ENCODE assay signal across 1 cellular context in genomic region chr2:119837350-119837749, GRCh38.
TF ChIP-seq lines count a peak whose summit lies in the region.

No MANE protein-coding gene starts in this region.

TF ChIP-seq in HepG2, 621 proteins besides CTCF, POLR2A, EP300 and RAD21 (continued from another document and continues in another):
- TF ChIP-seq ZNF142 (CRISPR knock-in tag; IDR thresholded peaks at IDR 0.05): no peak
- no peak for TF ChIP-seq ZNF547 (CRISPR knock-in tag; IDR thresholded peaks at IDR 0.05)
- TF ChIP-seq HNRNPLL (IDR thresholded peaks at IDR 0.05; ENCODE audit: low read depth, low read length, poor library complexity, severe bottlenecking): no peak
- no peak for TF ChIP-seq ZNF609 (CRISPR knock-in tag; IDR thresholded peaks at IDR 0.05; ENCODE audit: borderline replicate concordance)
- no peak for TF ChIP-seq ZNF761 (CRISPR knock-in tag; conservative IDR thresholded peaks at IDR 0.05)
- no peak for TF ChIP-seq ATF6 (CRISPR knock-in tag; conservative IDR thresholded peaks at IDR 0.05)
- no peak for TF ChIP-seq ZNF615 (CRISPR knock-in tag; IDR thresholded peaks at IDR 0.05; ENCODE audit: borderline replicate concordance)
- TF ChIP-seq ZNF772 (CRISPR knock-in tag; IDR thresholded peaks at IDR 0.05): no peak
- no peak for TF ChIP-seq AHR (CRISPR knock-in tag; IDR thresholded peaks at IDR 0.05)
- no peak for TF ChIP-seq CREM (IDR thresholded peaks at IDR 0.05)
- TF ChIP-seq CREM (CRISPR knock-in tag; IDR thresholded peaks at IDR 0.05): no peak
- TF ChIP-seq ZNF513 (CRISPR knock-in tag; conservative IDR thresholded peaks at IDR 0.05): no peak
- no peak; the same call in 1 of the 2 replicates for TF ChIP-seq ZBTB33 (CRISPR knock-in tag; IDR thresholded peaks at IDR 0.05)
- no peak for TF ChIP-seq TRIM24 (CRISPR knock-in tag; IDR thresholded peaks at IDR 0.05)
- no peak for TF ChIP-seq SMARCE1 (IDR thresholded peaks at IDR 0.05; ENCODE audit: borderline replicate concordance)
- 0 out of 2 replicates have a peak, but pooled peaks have one; percentile 27 for TF ChIP-seq HDAC1 (CRISPR knock-in tag; IDR thresholded peaks at IDR 0.05)
- no peak for TF ChIP-seq REXO4 (CRISPR knock-in tag; IDR thresholded peaks at IDR 0.05; ENCODE audit: borderline replicate concordance)
- no peak for TF ChIP-seq ZNF652 (CRISPR knock-in tag; IDR thresholded peaks at IDR 0.05; ENCODE audit: borderline replicate concordance, low read depth)
- TF ChIP-seq FOXO1 (CRISPR knock-in tag; IDR thresholded peaks at IDR 0.05): peak; percentile 57; the same call in 1 of the 2 replicates
- no peak for TF ChIP-seq NFE2 (CRISPR knock-in tag; IDR thresholded peaks at IDR 0.05)
- no peak for TF ChIP-seq ZNF550 (CRISPR knock-in tag; IDR thresholded peaks at IDR 0.05; ENCODE audit: borderline replicate concordance)
- TF ChIP-seq ZBTB21 (CRISPR knock-in tag; IDR thresholded peaks at IDR 0.05): no peak
- no peak for TF ChIP-seq ZNF557 (CRISPR knock-in tag; IDR thresholded peaks at IDR 0.05)
- TF ChIP-seq HNF4A (CRISPR knock-in tag; IDR thresholded peaks at IDR 0.05): peak; percentile 75
- TF ChIP-seq ZNF207 (IDR thresholded peaks at IDR 0.05; ENCODE audit: borderline replicate concordance): no peak
- no peak for TF ChIP-seq ARNTL (CRISPR knock-in tag; IDR thresholded peaks at IDR 0.05)
- TF ChIP-seq KDM5B (CRISPR knock-in tag; IDR thresholded peaks at IDR 0.05; ENCODE audit: borderline replicate concordance): no peak
- peak; percentile 84; the same call in 1 of the 2 replicates for TF ChIP-seq ZBTB4 (CRISPR knock-in tag; IDR thresholded peaks at IDR 0.05; ENCODE audit: borderline replicate concordance)
- no peak for TF ChIP-seq ZBED4 (CRISPR knock-in tag; IDR thresholded peaks at IDR 0.05; ENCODE audit: borderline replicate concordance)
- TF ChIP-seq ZZZ3 (CRISPR knock-in tag; IDR thresholded peaks at IDR 0.05; ENCODE audit: borderline replicate concordance): no peak
- no peak for TF ChIP-seq TFDP1 (CRISPR knock-in tag; IDR thresholded peaks at IDR 0.05; ENCODE audit: borderline replicate concordance)
